Comparison of ENCODE assay signal across 8 cellular contexts in the genomic region with DNA sequence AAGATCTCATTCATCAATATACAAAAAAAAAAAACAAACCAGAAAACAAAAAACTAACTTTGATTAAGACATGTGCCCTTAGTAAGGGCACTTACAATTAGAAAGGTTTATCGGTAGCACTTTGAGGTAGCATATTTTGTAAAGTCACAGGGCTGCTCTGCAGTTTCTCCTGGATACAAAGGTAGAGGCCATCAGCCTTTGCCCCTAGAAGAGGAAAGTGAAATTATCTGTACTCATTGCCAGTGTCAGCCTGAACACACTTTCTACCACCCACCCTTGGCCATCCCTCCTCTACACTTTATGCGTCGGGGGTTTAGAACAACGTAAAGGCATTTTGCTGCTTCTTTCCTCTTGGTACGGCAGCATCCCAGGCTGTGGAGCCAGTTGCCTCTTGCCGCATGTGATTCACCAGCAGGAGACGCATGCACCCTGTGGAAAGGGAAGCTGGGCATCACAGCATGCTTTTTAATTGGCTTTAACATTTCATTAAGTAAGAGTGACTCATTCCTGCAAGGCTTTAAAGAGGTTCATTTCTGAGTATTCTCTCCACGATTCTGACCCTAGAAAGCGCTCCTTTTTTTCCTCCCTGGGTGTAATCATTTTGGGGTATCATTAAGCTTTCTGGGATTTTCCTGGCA.
DNase-seq lines count a peak whose midpoint lies in the region; ATAC-seq, FAIRE-seq and TF ChIP-seq lines count a peak whose summit lies in the region.

No MANE protein-coding gene starts in this region.

- CTCF ChIA-PET in RWPE1 (lab: Yijun Ruan, JAX): interaction anchor here (0.6 to 5.6 kb wide), 21 partner anchors 10 to 1454 kb away, joined by 3 to 34 read pairs (median 3); no protein-coding TSS in a partner anchor

- peak; percentile 70 for DNase-seq in RWPE1 (ENCODE audit: low spot score)
- DNase-seq in esophagus muscularis mucosa (ENCODE audit: extremely low spot score): no peak
- no peak for DNase-seq in pancreas
- no peak for DNase-seq in stimulated activated CD4-positive, alpha-beta T cell treated with anti-CD3 and anti-CD28 coated beads, Interleukin-15, amount 100 ng/mL, for 24 hours
- DNase-seq in ecto neural progenitor cell (ENCODE audit: low spot score): no peak
- DNase-seq in activated T-cell treated with anti-CD3 and anti-CD28 coated beads, Interleukin-2, amount 50 U/mL, for 1 hour: no peak

- POLR2A ChIA-PET in RWPE1 (lab: Yijun Ruan, JAX; ENCODE audit: low non-redundant PET): interaction anchor here (0.8 kb wide), 1 partner anchor 84 kb away, joined by 4 read pairs; no protein-coding TSS in a partner anchor

- intact Hi-C loops in esophagus muscularis mucosa (cut with DNase I) (loop anchor here (10.0 kb wide), 3 partner anchors 49 to 81 kb away; a partner anchor contains a TSS), pancreas (cut with DNase I) (no loop called here)

- H3K4me3 ChIP-seq in esophagus muscularis mucosa (no peak overlapping the region), pancreas (no peak overlapping the region)

- ATAC-seq in pancreas: peak in 3 of 4 donors; percentile 24 to 52 (median 45)
- no peak for ATAC-seq in GM19395 (IDR thresholded peaks at IDR 0.05; ENCODE audit: unreplicated experiment)

- TF ChIP-seq EP300 in esophagus muscularis mucosa (IDR thresholded peaks at IDR 0.05): no peak

- H3K4me1 ChIP-seq in esophagus muscularis mucosa (peaks cover 15 to 45% (median 29%) of the 10 kb centered on the region in 4 donors), pancreas (peaks cover 0 to 18% (median 0%) of the 10 kb centered on the region in 3 donors)

- H3K9me3 ChIP-seq in esophagus muscularis mucosa (no peaks in the 10 kb centered on the region), pancreas (no peaks in the 10 kb centered on the region)

- H3K27ac ChIP-seq in RWPE1 (no peak overlapping the region), esophagus muscularis mucosa (replicated peaks in 1 of 4) (no peak overlapping the region), pancreas (no peak overlapping the region)

- WGBS in esophagus muscularis mucosa: 83% methylated on average over 9 of the region's 9 CpGs
- WGBS in pancreas, 2 donors: 90 to 91% methylated on average over 9 of the region's 9 CpGs

- no peak for TF ChIP-seq POLR2A in esophagus muscularis mucosa (IDR thresholded peaks at IDR 0.05; ENCODE audit: low read depth)

- H3K36me3 ChIP-seq in esophagus muscularis mucosa (peaks cover 0 to 17% (median 8%) of the 10 kb centered on the region in 4 donors), pancreas (peaks cover 0 to 3% (median 0%) of the 10 kb centered on the region in 3 donors)

- FAIRE-seq in G401.6 (lab: Jason Lieb, UNC) (peak; percentile 99), pancreas (lab: Jason Lieb, UNC) (no peak)

- TF ChIP-seq CTCF in RWPE1 (conservative IDR thresholded peaks at IDR 0.05; ENCODE audit: low read depth) (peak; percentile 58), esophagus muscularis mucosa (IDR thresholded peaks at IDR 0.05) (peak in 2 of 3 experiments; percentile 13 to 54), pancreas (IDR thresholded peaks at IDR 0.05) (no peak)

- no peaks in the 10 kb centered on the region for H3K27me3 ChIP-seq in esophagus muscularis mucosa
- H3K27me3 ChIP-seq in pancreas: no peaks in the 10 kb centered on the region

Comparison
In these comparisons a context has a peak if more than half of its experiments do, and no peak if none do; other contexts are left out.
1. CTCF ChIP-seq: peak in RWPE1 (single experiment) and esophagus muscularis mucosa (2 of 3); none in pancreas (0 of 4).